In genomic region chr17:70862295-70862694, GRCh38 we compare ENCODE assay signal across 35 cellular contexts.
"Had no signal": no experiment of that assay in that cellular context is flagged by ENCODE, and none has a peak within 500 bp of the region (broad histone marks: within the 10 kb centered on the region; RNA-seq: fewer than 3 reads in every experiment).

No MANE protein-coding gene starts in this region.

- H3K36me3 ChIP-seq: adrenal gland, brain microvascular endothelial cell, breast epithelium had no signal

- H3K9me3 ChIP-seq: adrenal gland, body of pancreas had no signal

- H3K27ac Mint-ChIP-seq: activated B cell treated with CpG ODN at 0.5 μM for 24 hours; activated CD4-positive, alpha-beta memory T cell treated with anti-CD3 and anti-CD28 coated beads, Interleukin-2, amount 10 ng/mL, durations not matched to agents 7 days and 5 days; activated CD4-positive, alpha-beta T cell treated with anti-CD3 and anti-CD28 coated beads, Interleukin-2, amount 10 ng/mL, durations not matched to agents 24 days and 14 days; activated CD8-positive, alpha-beta memory T cell treated with anti-CD3 and anti-CD28 coated beads, Interleukin-2, amount 10 ng/mL, durations not matched to agents 7 days and 5 days; activated CD8-positive, alpha-beta T cell treated with anti-CD3 and anti-CD28 coated beads, Interleukin-2, amount 10 ng/mL, durations not matched to agents 7 days and 5 days; activated naive CD4-positive, alpha-beta T cell treated with anti-CD3 and anti-CD28 coated beads for 36 hours; activated naive CD4-positive, alpha-beta T cell treated with anti-CD3 and anti-CD28 coated beads, Interleukin-2, amount 50 U/mL, for 72 hours; activated naive CD8-positive, alpha-beta T cell treated with anti-CD3 and anti-CD28 coated beads for 36 hours; activated T-cell treated with anti-CD3 and anti-CD28 coated beads, Interleukin-2, amount 50 U/mL, for 24 hours; T-helper 1 cell treated with Interleukin-12 subunit alpha and Interleukin-12 subunit beta and Interleukin-4 antibody, amounts not matched to agents 30 μg/mL and 1 μg/mL, for 36 hours; T-helper 2 cell treated with Interferon-gamma antibody and Interleukin-4, amounts not matched to agents 5 μg/mL and 100 μg/mL, for 36 hours had no signal

- H3K4me1 ChIP-seq: adrenal gland, breast epithelium had no signal

- H3K4me3 Mint-ChIP-seq: activated B cell treated with CpG ODN at 0.5 μM for 24 hours; activated CD4-positive, alpha-beta memory T cell treated with anti-CD3 and anti-CD28 coated beads, Interleukin-2, amount 10 ng/mL, durations not matched to agents 7 days and 5 days; activated CD4-positive, alpha-beta T cell treated with anti-CD3 and anti-CD28 coated beads, Interleukin-2, amount 10 ng/mL, durations not matched to agents 24 days and 14 days; activated CD8-positive, alpha-beta memory T cell treated with anti-CD3 and anti-CD28 coated beads, Interleukin-2, amount 10 ng/mL, durations not matched to agents 7 days and 5 days; activated CD8-positive, alpha-beta T cell treated with anti-CD3 and anti-CD28 coated beads, Interleukin-2, amount 10 ng/mL, durations not matched to agents 7 days and 5 days; activated naive CD4-positive, alpha-beta T cell treated with anti-CD3 and anti-CD28 coated beads for 36 hours; activated naive CD8-positive, alpha-beta T cell treated with anti-CD3 and anti-CD28 coated beads for 36 hours; activated T-cell treated with anti-CD3 and anti-CD28 coated beads, Interleukin-2, amount 50 U/mL, for 24 hours; T-helper 1 cell treated with Interleukin-12 subunit alpha and Interleukin-12 subunit beta and Interleukin-4 antibody, amounts not matched to agents 30 μg/mL and 1 μg/mL, for 36 hours; T-helper 2 cell treated with Interferon-gamma antibody and Interleukin-4, amounts not matched to agents 5 μg/mL and 100 μg/mL, for 36 hours had no signal

- H3K9me3 Mint-ChIP-seq: activated naive CD8-positive, alpha-beta T cell treated with anti-CD3 and anti-CD28 coated beads for 36 hours had no signal

- H3K27me3 Mint-ChIP-seq: activated B cell treated with CpG ODN at 0.5 μM for 24 hours; activated CD4-positive, alpha-beta memory T cell treated with anti-CD3 and anti-CD28 coated beads, Interleukin-2, amount 10 ng/mL, durations not matched to agents 7 days and 5 days; activated CD4-positive, alpha-beta T cell treated with anti-CD3 and anti-CD28 coated beads, Interleukin-2, amount 10 ng/mL, durations not matched to agents 24 days and 14 days; activated CD8-positive, alpha-beta memory T cell treated with anti-CD3 and anti-CD28 coated beads, Interleukin-2, amount 10 ng/mL, durations not matched to agents 7 days and 5 days; activated naive CD8-positive, alpha-beta T cell treated with anti-CD3 and anti-CD28 coated beads for 36 hours; activated T-cell treated with anti-CD3 and anti-CD28 coated beads, Interleukin-2, amount 50 U/mL, for 24 hours had no signal

- DNase-seq: activated B cell treated with CpG ODN at 0.5 μM for 24 hours; activated CD4-positive, alpha-beta memory T cell treated with anti-CD3 and anti-CD28 coated beads, Interleukin-2, amount 10 ng/mL, durations not matched to agents 7 days and 5 days; activated CD4-positive, alpha-beta T cell treated with anti-CD3 and anti-CD28 coated beads for 4 hours; activated CD4-positive, alpha-beta T cell treated with anti-CD3 and anti-CD28 coated beads, Interleukin-2, amount 10 ng/mL, durations not matched to agents 24 days and 14 days; activated CD4-positive, alpha-beta T cell treated with anti-CD3 and anti-CD28 coated beads, Interleukin-2, amount 50 U/mL, for 1 hour; activated CD4-positive, alpha-beta T cell treated with anti-CD3 and anti-CD28 coated beads, Interleukin-2, amount 50 U/mL, for 48 hours; activated CD4-positive, CD25-positive, alpha-beta regulatory T cell treated with anti-CD3 and anti-CD28 coated beads, Interleukin-2, amount 50 U/mL, for 72 hours; activated CD8-positive, alpha-beta memory T cell treated with anti-CD3 and anti-CD28 coated beads for 24 hours; activated CD8-positive, alpha-beta memory T cell treated with anti-CD3 and anti-CD28 coated beads, Interleukin-2, amount 10 ng/mL, durations not matched to agents 7 days and 5 days; activated CD8-positive, alpha-beta memory T cell treated with anti-CD3 and anti-CD28 coated beads, Interleukin-2, amount 50 U/mL, for 48 hours; activated CD8-positive, alpha-beta T cell treated with anti-CD3 and anti-CD28 coated beads, Interleukin-2, amount 10 ng/mL, durations not matched to agents 7 days and 5 days; activated effector memory CD4-positive, alpha-beta T cell treated with anti-CD3 and anti-CD28 coated beads, Interleukin-2, amount 50 U/mL, for 16 hours; activated gamma-delta T cell treated with Interleukin-2 at 50 U/mL for 16 hours; activated naive CD4-positive, alpha-beta T cell; activated naive CD4-positive, alpha-beta T cell treated with anti-CD3 and anti-CD28 coated beads for 36 hours; activated naive CD4-positive, alpha-beta T cell treated with anti-CD3 and anti-CD28 coated beads, Interleukin-2, amount 50 U/mL, for 16 hours; activated naive CD8-positive, alpha-beta T cell treated with anti-CD3 and anti-CD28 coated beads for 36 hours; activated T-cell treated with anti-CD3 and anti-CD28 coated beads, Interleukin-2, amount 50 U/mL, for 24 hours; activated T-cell treated with anti-CD3 and anti-CD28 coated beads, Interleukin-2, amount 50 U/mL, for 48 hours; adrenal gland; amniotic stem cell; aorta; body of pancreas; brain microvascular endothelial cell; central memory CD4-positive, alpha-beta T cell; T-helper 2 cell; T-helper 9 cell had no signal

- H3K4me3 ChIP-seq: adrenal gland, body of pancreas, breast epithelium had no signal

- H3K27me3 ChIP-seq: adrenal gland, body of pancreas, brain microvascular endothelial cell, breast epithelium had no signal

- ATAC-seq: activated CD8-positive, alpha-beta memory T cell treated with anti-CD3 and anti-CD28 coated beads, Interleukin-2, amount 10 ng/mL, durations not matched to agents 7 days and 5 days; activated CD8-positive, alpha-beta T cell treated with anti-CD3 and anti-CD28 coated beads, Interleukin-2, amount 10 ng/mL, durations not matched to agents 7 days and 5 days; activated naive CD4-positive, alpha-beta T cell treated with anti-CD3 and anti-CD28 coated beads, Interleukin-2, amount 50 U/mL, for 72 hours; body of pancreas had no signal

- H3K27ac ChIP-seq: adrenal gland, body of pancreas, brain microvascular endothelial cell, breast epithelium, VCaP had no signal

- H3K36me3 Mint-ChIP-seq: activated CD8-positive, alpha-beta memory T cell treated with anti-CD3 and anti-CD28 coated beads, Interleukin-2, amount 10 ng/mL, durations not matched to agents 7 days and 5 days; activated naive CD4-positive, alpha-beta T cell treated with anti-CD3 and anti-CD28 coated beads, Interleukin-2, amount 50 U/mL, for 72 hours; activated naive CD8-positive, alpha-beta T cell treated with anti-CD3 and anti-CD28 coated beads for 36 hours had no signal

- H3K4me1 Mint-ChIP-seq: activated B cell treated with CpG ODN at 0.5 μM for 24 hours; activated CD4-positive, alpha-beta memory T cell treated with anti-CD3 and anti-CD28 coated beads, Interleukin-2, amount 10 ng/mL, durations not matched to agents 7 days and 5 days; activated CD4-positive, alpha-beta T cell treated with anti-CD3 and anti-CD28 coated beads, Interleukin-2, amount 10 ng/mL, durations not matched to agents 24 days and 14 days; activated CD8-positive, alpha-beta memory T cell treated with anti-CD3 and anti-CD28 coated beads, Interleukin-2, amount 10 ng/mL, durations not matched to agents 7 days and 5 days; activated naive CD8-positive, alpha-beta T cell treated with anti-CD3 and anti-CD28 coated beads for 36 hours had no signal

- FAIRE-seq: astrocyte, colon, TTC549 had no signal
